In the genomic region with DNA sequence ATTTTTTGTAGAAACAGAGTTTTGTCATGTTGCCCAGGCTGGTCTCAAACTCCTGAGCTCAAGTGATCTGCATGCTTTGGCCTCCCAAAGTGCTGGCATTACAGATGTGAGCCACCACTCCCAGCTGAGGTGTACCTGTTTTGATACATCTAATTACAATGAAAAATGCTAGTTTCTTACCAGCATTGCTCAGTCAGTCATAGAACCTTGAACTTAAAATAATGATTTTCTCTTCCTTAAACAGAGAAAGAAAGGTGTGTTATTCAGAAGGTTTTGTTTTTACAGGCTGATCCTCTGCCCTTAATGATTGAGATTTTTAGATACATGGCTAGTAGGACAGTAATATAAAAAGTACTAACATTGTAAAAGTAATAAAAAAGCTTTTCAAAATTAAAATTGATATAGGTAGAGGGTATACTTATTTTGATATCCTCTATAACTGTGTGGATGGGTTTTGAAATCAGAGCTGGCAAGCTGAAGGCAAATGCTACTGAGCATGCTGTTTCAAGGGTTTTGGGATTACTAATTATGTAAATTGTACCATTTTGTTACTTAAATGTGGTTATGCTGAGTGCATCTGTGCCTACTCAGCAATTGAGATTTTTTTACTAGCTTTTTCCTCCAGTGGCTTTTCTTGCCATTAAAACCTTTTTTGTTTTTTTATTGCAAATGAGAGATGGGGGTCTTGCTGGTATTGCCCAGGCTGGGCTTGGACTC, we compare ENCODE assay signal across 11 cellular contexts. TPM values are rescaled to one million over a fixed set of nuclear protein-coding genes. Genes with fewer than 3 reads are reported as not detected.
DNase-seq lines count a peak whose midpoint lies in the region; ATAC-seq and TF ChIP-seq lines count a peak whose summit lies in the region.
"Had no signal": no experiment of that assay in that cellular context is flagged by ENCODE, and none has a peak within 500 bp of the region (broad histone marks: within the 10 kb centered on the region; RNA-seq: fewer than 3 reads in every experiment).

No MANE protein-coding gene starts in this region.

- TF ChIP-seq CTCF in upper lobe of right lung (IDR thresholded peaks at IDR 0.05), result no peak

- H3K36me3 Mint-ChIP-seq in activated T-cell treated with anti-CD3 and anti-CD28 coated beads, Interleukin-2, amount 50 U/mL, for 4 hours (ENCODE audit: insufficient read depth), result peaks cover 37% of the 10 kb centered on the region

- ATAC-seq in activated T-cell treated with anti-CD3 and anti-CD28 coated beads, Interleukin-2, amount 50 U/mL, for 4 hours, result peak; percentile 85 to 86
- ATAC-seq in GM21737 (IDR thresholded peaks at IDR 0.05; ENCODE audit: unreplicated experiment) (peak; percentile 72), HG03457 (IDR thresholded peaks at IDR 0.05; ENCODE audit: unreplicated experiment) (peak; percentile 78), upper lobe of right lung (no peak)
- ATAC-seq: HCT116 had no signal

- no peak overlapping the region for H2BK5ac ChIP-seq in trophoblast cell (ENCODE audit: low read depth, low read length, poor library complexity)
- no peak overlapping the region for H2BK5ac ChIP-seq in neuronal stem cell (ENCODE audit: low read length)

- H3K79me1 ChIP-seq in trophoblast cell (ENCODE audit: low read length) (no peaks in the 10 kb centered on the region), neuronal stem cell (ENCODE audit: low read depth, low read length) (peaks cover 5% of the 10 kb centered on the region)

- H3K4me3 Mint-ChIP-seq in activated T-cell treated with anti-CD3 and anti-CD28 coated beads, Interleukin-2, amount 50 U/mL, for 4 hours, result no peak overlapping the region

- no peaks in the 10 kb centered on the region for H3K9me3 ChIP-seq in trophoblast cell (ENCODE audit: insufficient read depth, low read depth, low read length)
- H3K9me3 ChIP-seq in neuronal stem cell (replicated peaks in 1 of 2; ENCODE audit: control insufficient read depth in 2 of 2, insufficient read depth in 1 of 2, low read depth in 1 of 2, low read length in 2 of 2), result no peaks in the 10 kb centered on the region
- no peaks in the 10 kb centered on the region for H3K9me3 ChIP-seq in upper lobe of right lung

- H3K36me3 ChIP-seq in trophoblast cell (ENCODE audit: control insufficient read depth in 1 of 2, insufficient read depth in 2 of 2, low read length in 2 of 2) (peaks cover 5% of the 10 kb centered on the region in 2 experiments), neuronal stem cell (replicated peaks in 1 of 2; ENCODE audit: control insufficient read depth in 2 of 2, insufficient read depth in 2 of 2, low read length in 2 of 2) (peaks cover 2 to 73% of the 10 kb centered on the region in 2 donors), upper lobe of right lung (no peaks in the 10 kb centered on the region)

- no peak overlapping the region for H3K18ac ChIP-seq in trophoblast cell (ENCODE audit: low read length)
- H3K18ac ChIP-seq in neuronal stem cell (ENCODE audit: low read length), result no peak overlapping the region

- H3K14ac ChIP-seq in trophoblast cell (ENCODE audit: low read length) (no peak overlapping the region), neuronal stem cell (ENCODE audit: low read length) (no peak overlapping the region)

- no peak overlapping the region for H4K12ac ChIP-seq in trophoblast cell (ENCODE audit: low read depth, low read length)

- H3K4ac ChIP-seq in trophoblast cell (ENCODE audit: low read depth, low read length) (peak overlapping the region; percentile 99), neuronal stem cell (ENCODE audit: low read length) (no peak overlapping the region)

- no peak overlapping the region for H3K27ac ChIP-seq in trophoblast cell (ENCODE audit: low read depth, low read length)
- H3K27ac ChIP-seq in neuronal stem cell (replicated peaks; ENCODE audit: low read length), result no peak overlapping the region
- H3K27ac ChIP-seq in upper lobe of right lung, result no peak overlapping the region

- H3K9me3 Mint-ChIP-seq in activated T-cell treated with anti-CD3 and anti-CD28 coated beads, Interleukin-2, amount 50 U/mL, for 4 hours, result no peaks in the 10 kb centered on the region

- no peak for DNase-seq in activated T-cell treated with anti-CD3 and anti-CD28 coated beads, Interleukin-2, amount 50 U/mL, for 4 hours
- DNase-seq in activated T-cell treated with anti-CD3 and anti-CD28 coated beads, Interleukin-2, amount 50 U/mL, for 1 hour, result no peak
- no peak for DNase-seq in trophoblast cell
- no peak for DNase-seq in A172 (ENCODE audit: low spot score)
- DNase-seq in neuronal stem cell (ENCODE audit: low spot score), result no peak
- no peak for DNase-seq in upper lobe of right lung
- DNase-seq: occipital lobe, T-helper 9 cell had no signal

- H3K4me3 ChIP-seq in trophoblast cell (ENCODE audit: low read depth, low read length) (no peak overlapping the region), neuronal stem cell (ENCODE audit: low read length in 2 of 2) (no peak overlapping the region), upper lobe of right lung (no peak overlapping the region)

- no peak overlapping the region for H2BK120ac ChIP-seq in trophoblast cell (ENCODE audit: insufficient read depth, low read length, poor library complexity)
- H2BK120ac ChIP-seq in neuronal stem cell (ENCODE audit: low read depth, low read length), result no peak overlapping the region

- H3K4me1 ChIP-seq in trophoblast cell (ENCODE audit: control insufficient read depth in 1 of 2, insufficient read depth in 2 of 2, low read length in 2 of 2) (peaks cover 0 to 2% of the 10 kb centered on the region in 2 experiments), neuronal stem cell (ENCODE audit: control insufficient read depth in 2 of 2, insufficient read depth in 1 of 2, low read depth in 1 of 2, low read length in 2 of 2) (peaks cover 2 to 3% of the 10 kb centered on the region in 2 donors), upper lobe of right lung (no peaks in the 10 kb centered on the region)

- intact Hi-C loops in upper lobe of right lung (cut with DNase I), result no loop called here

- no peak overlapping the region for H4K8ac ChIP-seq in trophoblast cell (ENCODE audit: low read depth, low read length)
- H4K8ac ChIP-seq in neuronal stem cell (ENCODE audit: low read depth, low read length), result no peak overlapping the region

- H2AK5ac ChIP-seq in trophoblast cell (ENCODE audit: low read length) (no peak overlapping the region), neuronal stem cell (ENCODE audit: low read depth, low read length) (no peak overlapping the region)

- no peak overlapping the region for H3K4me2 ChIP-seq in trophoblast cell (ENCODE audit: low read length)
- no peak overlapping the region for H3K4me2 ChIP-seq in neuronal stem cell (ENCODE audit: insufficient read depth, low read length, poor library complexity, severe bottlenecking)

- no peak overlapping the region for H2BK15ac ChIP-seq in neuronal stem cell (ENCODE audit: low read length)

- H3K79me2 ChIP-seq in trophoblast cell (ENCODE audit: control insufficient read depth, insufficient read depth, low read length, poor library complexity), result peaks cover 36% of the 10 kb centered on the region

- no peak overlapping the region for H3K23ac ChIP-seq in trophoblast cell (ENCODE audit: low read length)
- no peak overlapping the region for H3K23ac ChIP-seq in neuronal stem cell (ENCODE audit: low read depth, low read length, poor library complexity)

- H2AFZ ChIP-seq in trophoblast cell (ENCODE audit: insufficient read depth, low read length, poor library complexity) (no peak overlapping the region), neuronal stem cell (ENCODE audit: low read length) (no peak overlapping the region)

- H3K9ac ChIP-seq in trophoblast cell (ENCODE audit: low read length) (no peak overlapping the region), neuronal stem cell (ENCODE audit: low read depth, low read length, poor library complexity) (no peak overlapping the region)

- peaks cover 86% of the 10 kb centered on the region for H3K4me1 Mint-ChIP-seq in activated T-cell treated with anti-CD3 and anti-CD28 coated beads, Interleukin-2, amount 50 U/mL, for 4 hours (ENCODE audit: low read depth)

- no peaks in the 10 kb centered on the region for H3K27me3 ChIP-seq in trophoblast cell (ENCODE audit: insufficient read depth, low read length)
- H3K27me3 ChIP-seq in neuronal stem cell (ENCODE audit: control insufficient read depth in 3 of 3, insufficient read depth in 3 of 3, low read depth in 1 of 3, low read length in 3 of 3), result no peaks in the 10 kb centered on the region
- H3K27me3 ChIP-seq in upper lobe of right lung, result no peaks in the 10 kb centered on the region

- H4K91ac ChIP-seq in trophoblast cell (ENCODE audit: low read depth, low read length) (no peak overlapping the region), neuronal stem cell (ENCODE audit: low read depth, low read length, poor library complexity) (no peak overlapping the region)

- H2BK12ac ChIP-seq in trophoblast cell (ENCODE audit: low read length) (no peak overlapping the region), neuronal stem cell (ENCODE audit: low read length) (no peak overlapping the region)

- H3K27me3 Mint-ChIP-seq in activated T-cell treated with anti-CD3 and anti-CD28 coated beads, Interleukin-2, amount 50 U/mL, for 4 hours (ENCODE audit: low read depth), result no peaks in the 10 kb centered on the region

RNA-seq across cellular contexts. Expression of a gene that starts 16.1 kb away (rescaled TPM):
- total RNA-seq in activated T-cell treated with anti-CD3 and anti-CD28 coated beads, Interleukin-2, amount 50 U/mL, for 4 hours, result 100 to 1,000 TPM; 240 to 248 (median 245) TPM
- 169 and 179 TPM in 2 replicates for polyA plus RNA-seq in trophoblast cell (2013)
- total RNA-seq in A172 (2014; rRNA removed; shearing (Covaris generic)), result 55.8 and 58.1 TPM in 2 replicates
- polyA plus RNA-seq in neuronal stem cell (2013, experiment 1 of 2), result 83.6 TPM
- 89.6 TPM for polyA plus RNA-seq in neuronal stem cell (2013, experiment 2 of 2)
- 155 TPM for total RNA-seq in upper lobe of right lung
